Comparison of ENCODE assay signal across 21 cellular contexts in the genomic region with DNA sequence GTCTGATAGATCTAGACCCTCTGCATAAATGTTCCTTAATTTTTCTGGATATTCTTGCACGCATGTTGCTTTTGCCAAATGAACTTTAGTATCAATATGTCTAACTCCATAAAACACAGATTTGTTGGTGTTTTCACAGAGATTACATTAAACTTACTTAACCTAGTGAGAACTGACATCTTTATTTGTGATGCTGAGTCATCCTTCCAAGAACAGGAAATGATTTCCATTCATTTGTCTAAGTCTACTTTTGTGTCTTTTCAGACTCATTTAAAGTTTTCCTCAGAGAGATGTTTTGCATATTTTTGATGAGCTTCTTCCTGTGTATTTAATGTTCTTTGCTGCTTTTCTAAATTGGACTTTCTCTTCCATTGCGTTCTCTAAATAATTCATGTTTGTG.
DNase-seq lines count a peak whose midpoint lies in the region; FAIRE-seq and TF ChIP-seq lines count a peak whose summit lies in the region.
"Had no signal": no experiment of that assay in that cellular context is flagged by ENCODE, and none has a peak within 500 bp of the region (broad histone marks: within the 10 kb centered on the region; RNA-seq: fewer than 3 reads in every experiment).

No MANE protein-coding gene starts in this region.

- H3K27me3 ChIP-seq in effector memory CD4-positive, alpha-beta T cell (replicated peaks; ENCODE audit: control insufficient read depth, insufficient read depth, low read length, poor library complexity, severe bottlenecking) = no peaks in the 10 kb centered on the region
- H3K27me3 ChIP-seq: BE2C, heart left ventricle had no signal

- no peak for TF ChIP-seq CTCF in choroid plexus epithelial cell (conservative IDR thresholded peaks at IDR 0.05; ENCODE audit: low read depth, low read length)
- TF ChIP-seq CTCF in D721Med (IDR thresholded peaks at IDR 0.05; ENCODE audit: insufficient read depth, missing control alignments) = no peak

- H3K4me1 ChIP-seq in effector memory CD4-positive, alpha-beta T cell (ENCODE audit: control insufficient read depth, insufficient read depth, low read length, poor library complexity, severe bottlenecking) = no peaks in the 10 kb centered on the region
- H3K4me1 ChIP-seq: BE2C, heart left ventricle had no signal

- no peak for FAIRE-seq in RCC 7860 (lab: Jason Lieb, UNC)
- FAIRE-seq in D721Med (lab: Jason Lieb, UNC) = no peak

- no peaks in the 10 kb centered on the region for H3K36me3 ChIP-seq in effector memory CD4-positive, alpha-beta T cell (ENCODE audit: control insufficient read depth, insufficient read depth, low read length)
- H3K36me3 ChIP-seq: BE2C, heart left ventricle had no signal

- no peak overlapping the region for H3K27ac ChIP-seq in effector memory CD4-positive, alpha-beta T cell (ENCODE audit: insufficient read depth, low read length, poor library complexity, severe bottlenecking)
- H3K27ac ChIP-seq: coronary artery, heart left ventricle, PC-9, skin epidermis had no signal

- H3K9me3 ChIP-seq in effector memory CD4-positive, alpha-beta T cell (ENCODE audit: control insufficient read depth, low read length) = no peaks in the 10 kb centered on the region
- H3K9me3 ChIP-seq: BE2C had no signal

- peak; percentile 79 for DNase-seq in EH (ENCODE audit: low read depth)
- DNase-seq in M059J (ENCODE audit: low read depth) = peak; percentile 37
- peak; percentile 41 for DNase-seq in choroid plexus epithelial cell (ENCODE audit: low read depth)
- peak; percentile 10 for DNase-seq in kidney tubule cell (ENCODE audit: low spot score)
- no peak for DNase-seq in RCC 7860 (ENCODE audit: low spot score)
- no peak for DNase-seq in effector memory CD4-positive, alpha-beta T cell
- no peak for DNase-seq in D721Med (ENCODE audit: insufficient read length, low spot score)
- DNase-seq: activated CD4-positive, alpha-beta T cell treated with anti-CD3 and anti-CD28 coated beads for 36 hours; activated naive CD4-positive, alpha-beta T cell; activated T-cell treated with anti-CD3 and anti-CD28 coated beads, Interleukin-2, amount 50 U/mL, for 4 hours; BE2C; COR-L47; H7; heart left ventricle; Kasumi-1; naive B cell; NCI-H1105 treated with DMSO at 0.1 percent for 48 hours; NCI-H2081 treated with DMSO at 0.1 percent for 48 hours; PC-9 had no signal

- no peak overlapping the region for H3K4me3 ChIP-seq in choroid plexus epithelial cell (ENCODE audit: low read depth, low read length)
- no peak overlapping the region for H3K4me3 ChIP-seq in effector memory CD4-positive, alpha-beta T cell (ENCODE audit: insufficient read depth, low read depth, low read length, poor library complexity, severe bottlenecking)
- H3K4me3 ChIP-seq: coronary artery, heart left ventricle, PC-9, skin epidermis had no signal

Comparison
In these comparisons a context has a peak if more than half of its experiments do, and no peak if none do; other contexts are left out.
1. DNase-seq: peak in EH (single experiment), M059J (single experiment), choroid plexus epithelial cell (single experiment) and kidney tubule cell (single experiment); none in RCC 7860 (single experiment), effector memory CD4-positive, alpha-beta T cell (0 of 3) and D721Med (single experiment).